In the genomic region with DNA sequence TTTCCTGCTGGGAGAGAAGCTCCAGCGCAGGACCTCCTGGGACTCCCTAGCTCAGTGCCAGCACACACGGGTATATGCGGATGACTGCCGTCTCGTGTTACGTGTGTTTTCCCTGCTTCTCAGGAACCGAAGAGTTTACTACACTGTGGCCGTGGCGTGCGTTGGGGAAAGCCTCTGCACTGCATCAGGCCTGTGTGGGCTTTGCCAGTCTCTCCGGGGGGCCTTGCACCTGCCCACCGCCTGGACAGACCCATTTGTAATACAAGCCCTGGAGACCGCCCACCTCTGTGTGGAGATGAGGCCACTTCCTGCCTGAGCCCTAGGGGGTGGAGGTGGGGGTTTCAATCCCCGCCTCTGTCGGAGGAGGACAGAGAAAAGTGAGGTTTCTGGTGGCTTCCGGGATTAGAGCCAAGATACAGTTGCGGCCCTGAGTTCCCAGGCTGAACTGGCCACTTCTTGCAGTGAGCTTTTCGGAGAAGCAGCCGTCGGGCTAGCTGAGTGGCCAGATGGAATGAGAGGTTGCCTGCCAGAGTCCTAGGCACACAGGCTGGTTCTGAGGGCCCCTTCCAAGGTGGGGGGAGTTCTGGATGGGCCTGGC, we compare ENCODE assay signal across 8 cellular contexts. TPM values are rescaled to one million over a fixed set of nuclear protein-coding genes. Genes with fewer than 3 reads are reported as not detected.
DNase-seq lines count a peak whose midpoint lies in the region; ATAC-seq lines count a peak whose summit lies in the region.

No MANE protein-coding gene starts in this region.

- DNase-seq in CD1c-positive myeloid dendritic cell (ENCODE audit: extremely low spot score): peak; percentile 74
- peak; percentile 25 for DNase-seq in NCI-H446 treated with DMSO at 0.1 percent for 48 hours (lab: John Stamatoyannopoulos, UW)
- DNase-seq in activated naive CD4-positive, alpha-beta T cell treated with anti-CD3 and anti-CD28 coated beads, Interleukin-2, amount 50 U/mL, for 72 hours (ENCODE audit: low spot score in 2 of 2): no peak
- peak; percentile 44 for DNase-seq in naive B cell
- no peak for DNase-seq in medulla oblongata (ENCODE audit: extremely low spot score)
- no peak for DNase-seq in occipital lobe (lab: John Stamatoyannopoulos, UW)

- peak overlapping the region; percentile 69 to 93 (median 83) for H3K4me3 Mint-ChIP-seq in naive B cell

- no peaks in the 10 kb centered on the region for H3K9me3 Mint-ChIP-seq in activated naive CD4-positive, alpha-beta T cell treated with anti-CD3 and anti-CD28 coated beads, Interleukin-2, amount 50 U/mL, for 72 hours
- no peaks in the 10 kb centered on the region for H3K9me3 Mint-ChIP-seq in naive B cell

- H3K27ac Mint-ChIP-seq in activated naive CD4-positive, alpha-beta T cell treated with anti-CD3 and anti-CD28 coated beads, Interleukin-2, amount 50 U/mL, for 72 hours: peak overlapping the region in 1 of 2 donors; percentile 89
- peak overlapping the region; percentile 38 to 96 (median 86) for H3K27ac Mint-ChIP-seq in naive B cell

- ATAC-seq in GM19023 (IDR thresholded peaks at IDR 0.05; ENCODE audit: unreplicated experiment) (peak; percentile 59), HG03066 (IDR thresholded peaks at IDR 0.05; ENCODE audit: low read depth, unreplicated experiment) (peak; percentile 65), naive B cell (ENCODE audit: low read depth in 2 of 2) (peak; percentile 12 to 13)
- ATAC-seq in activated naive CD4-positive, alpha-beta T cell treated with anti-CD3 and anti-CD28 coated beads, Interleukin-2, amount 50 U/mL, for 72 hours: peak; percentile 27 to 39

- H3K36me3 Mint-ChIP-seq in activated naive CD4-positive, alpha-beta T cell treated with anti-CD3 and anti-CD28 coated beads, Interleukin-2, amount 50 U/mL, for 72 hours: peaks cover 0 to 30% of the 10 kb centered on the region in 2 donors
- H3K36me3 Mint-ChIP-seq in naive B cell: no peaks in the 10 kb centered on the region

- H3K4me1 Mint-ChIP-seq in naive B cell: peaks cover 49 to 80% (median 73%) of the 10 kb centered on the region in 3 donors

- no peaks in the 10 kb centered on the region for H3K27me3 Mint-ChIP-seq in naive B cell

RNA-seq across cellular contexts. Expression of gene GSE1, which starts 43.4 kb away (rescaled TPM):
- total RNA-seq in activated naive CD4-positive, alpha-beta T cell treated with anti-CD3 and anti-CD28 coated beads, Interleukin-2, amount 50 U/mL, for 72 hours: 10 to 100 TPM; 18.5 to 27.9 TPM
- 1 to 10 TPM in 5 of 6 donors, under 1 TPM in 1; 1.00 to 8.3 (median 3.9) TPM for polyA plus RNA-seq in naive B cell (ENCODE audit: low read depth in 6 of 6)
- total RNA-seq in occipital lobe: 18.4 TPM

Comparison
In these comparisons a context has a peak if more than half of its experiments do, and no peak if none do; other contexts are left out.
1. DNase-seq: peak in CD1c-positive myeloid dendritic cell (single experiment), NCI-H446 treated with DMSO at 0.1 percent for 48 hours (single experiment) and naive B cell (single experiment); none in activated naive CD4-positive, alpha-beta T cell treated with anti-CD3 and anti-CD28 coated beads, Interleukin-2, amount 50 U/mL, for 72 hours (0 of 2), medulla oblongata (single experiment) and occipital lobe (single experiment).
2. ATAC-seq: peak in every context shown above with its lines; median percentile 65 in HG03066; 59 in GM19023; 33 in activated naive CD4-positive, alpha-beta T cell treated with anti-CD3 and anti-CD28 coated beads, Interleukin-2, amount 50 U/mL, for 72 hours; 12 in naive B cell.